Comparison of ENCODE assay signal across 6 cellular contexts in the genomic region with DNA sequence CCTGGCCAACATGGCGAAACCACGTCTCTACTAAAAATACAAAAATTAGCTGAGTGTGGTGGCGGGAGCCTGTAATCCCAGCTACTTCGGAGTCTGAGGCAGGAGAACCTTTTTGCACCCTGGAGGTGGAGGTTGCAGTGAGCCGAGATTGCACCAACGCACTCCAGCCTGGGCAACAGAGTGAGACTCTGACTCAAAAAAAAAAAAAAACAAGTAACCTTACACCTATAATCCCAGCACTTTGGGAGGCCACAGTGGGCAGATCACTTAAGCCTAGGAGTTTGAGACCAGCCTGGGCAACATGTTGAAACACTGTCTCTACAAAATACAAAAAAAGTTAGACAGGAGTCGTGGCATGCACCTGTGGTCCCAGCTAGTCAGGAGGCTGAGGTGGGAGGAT. TPM values are rescaled to one million over a fixed set of nuclear protein-coding genes. Genes with fewer than 3 reads are reported as not detected.
"Had no signal": no experiment of that assay in that cellular context is flagged by ENCODE, and none has a peak within 500 bp of the region (broad histone marks: within the 10 kb centered on the region; RNA-seq: fewer than 3 reads in every experiment).

No MANE protein-coding gene starts in this region.

RNA-seq across cellular contexts. Expression of a gene that starts 51.2 kb away (rescaled TPM):
- total RNA-seq: GM23248, GM23338, H1, H4, H9, HFFc6 had no signal
- polyA plus RNA-seq: GM23248, GM23338, H1 had no signal
